Comparison of ENCODE assay signal across 14 cellular contexts in genomic region chr13:30869491-30869890, GRCh38. TPM values are rescaled to one million over a fixed set of nuclear protein-coding genes. Genes with fewer than 3 reads are reported as not detected.
A peak's percentile ranks its signal among the peaks of the same experiment; 100 is the strongest.
DNase-seq lines count a peak whose midpoint lies in the region; ATAC-seq, FAIRE-seq and TF ChIP-seq lines count a peak whose summit lies in the region.
"Had no signal": no experiment of that assay in that cellular context is flagged by ENCODE, and none has a peak within 500 bp of the region (broad histone marks: within the 10 kb centered on the region; RNA-seq: fewer than 3 reads in every experiment).

No MANE protein-coding gene starts in this region.

- peaks cover 65% of the 10 kb centered on the region for H3K4me1 Mint-ChIP-seq in astrocyte (ENCODE audit: low read depth, unreplicated experiment)

- no peaks in the 10 kb centered on the region for H3K36me3 Mint-ChIP-seq in astrocyte (ENCODE audit: low read depth, unreplicated experiment)
- H3K36me3 Mint-ChIP-seq: activated naive CD8-positive, alpha-beta T cell treated with anti-CD3 and anti-CD28 coated beads for 36 hours had no signal

- no peak for FAIRE-seq in astrocyte (lab: Jason Lieb, UNC)

- H3K4me3 ChIP-seq in AG10803 (ENCODE audit: low read length) (peak overlapping the region; percentile 26), astrocyte (ENCODE audit: insufficient read depth, low read depth, low read length) (no peak overlapping the region), heart right ventricle (no peak overlapping the region), rectal smooth muscle tissue (ENCODE audit: low read length) (no peak overlapping the region)
- H3K4me3 ChIP-seq: right lobe of liver had no signal

- 53 to 59% methylated on average over 7 of the region's 7 CpGs for WGBS in heart right ventricle, 2 donors

- peak overlapping the region; percentile 99 for H3K27ac Mint-ChIP-seq in astrocyte (ENCODE audit: unreplicated experiment)
- H3K27ac Mint-ChIP-seq: activated naive CD8-positive, alpha-beta T cell treated with anti-CD3 and anti-CD28 coated beads for 36 hours had no signal

- H3K4me2 ChIP-seq in astrocyte (ENCODE audit: low read length) = peak overlapping the region; percentile 75

- H3K27ac ChIP-seq in astrocyte (ENCODE audit: low read depth, low read length) (peak overlapping the region; percentile 100), heart right ventricle (peak overlapping the region; percentile 34 to 75 (median 60)), rectal smooth muscle tissue (ENCODE audit: low read depth, low read length) (peak overlapping the region; percentile 87)
- H3K27ac ChIP-seq: right lobe of liver had no signal

- peak overlapping the region; percentile 86 for H3K9ac ChIP-seq in astrocyte (ENCODE audit: low read length)
- no peak overlapping the region for H3K9ac ChIP-seq in rectal smooth muscle tissue (ENCODE audit: low read length)

- H3K27me3 ChIP-seq in astrocyte (ENCODE audit: insufficient read depth, low read length) = no peaks in the 10 kb centered on the region
- peaks cover 0 to 7% (median 0%) of the 10 kb centered on the region in 7 donors for H3K27me3 ChIP-seq in heart right ventricle
- H3K27me3 ChIP-seq in rectal smooth muscle tissue (ENCODE audit: control insufficient read depth, insufficient read depth, low read length) = no peaks in the 10 kb centered on the region
- H3K27me3 ChIP-seq: right lobe of liver had no signal

- intact Hi-C loops in heart right ventricle (cut with DNase I) = loop anchor here in 8 of 10 donors (5.0 to 10.0 kb wide), 9 partner anchors 38 to 737 kb away; partner anchors contain the start of genes HMGB1 (in 1 of the 8) and MEDAG (in 1 of the 8)

- no peaks in the 10 kb centered on the region for H3K36me3 ChIP-seq in astrocyte (ENCODE audit: insufficient read depth, low read length)
- no peaks in the 10 kb centered on the region for H3K36me3 ChIP-seq in heart right ventricle
- no peaks in the 10 kb centered on the region for H3K36me3 ChIP-seq in rectal smooth muscle tissue (ENCODE audit: control insufficient read depth, insufficient read depth, low read length)
- H3K36me3 ChIP-seq: right lobe of liver had no signal

- H4K20me1 ChIP-seq in astrocyte (ENCODE audit: insufficient read depth, low read length) = no peaks in the 10 kb centered on the region

- no peaks in the 10 kb centered on the region for H3K9me3 Mint-ChIP-seq in astrocyte (ENCODE audit: unreplicated experiment)
- H3K9me3 Mint-ChIP-seq: activated naive CD8-positive, alpha-beta T cell treated with anti-CD3 and anti-CD28 coated beads for 36 hours had no signal

- DNase-seq in AG10803 (ENCODE audit: low read depth) (peak; percentile 53), astrocyte (ENCODE audit: low read depth) (peak; percentile 52), heart right ventricle (peak in 1 of 2 donors; percentile 61), DMS79 (lab: John Stamatoyannopoulos, UW) (no peak), activated gamma-delta T cell treated with Interleukin-2 at 50 U/mL for 16 hours (no peak)
- DNase-seq: activated naive CD8-positive, alpha-beta T cell treated with anti-CD3 and anti-CD28 coated beads for 36 hours; DMS79 treated with DMSO at 0.1 percent for 48 hours; NCI-H2171; right lobe of liver had no signal

- no peaks in the 10 kb centered on the region for H3K27me3 Mint-ChIP-seq in astrocyte (ENCODE audit: low read depth, unreplicated experiment)

- H3K79me2 ChIP-seq in astrocyte (ENCODE audit: insufficient read depth, low read length) = peaks cover 4% of the 10 kb centered on the region

- H2AFZ ChIP-seq in astrocyte (ENCODE audit: low read depth, low read length) = no peak overlapping the region

- H3K9me3 ChIP-seq in astrocyte (ENCODE audit: insufficient read depth, low read depth, low read length) = no peaks in the 10 kb centered on the region
- no peaks in the 10 kb centered on the region for H3K9me3 ChIP-seq in heart right ventricle
- H3K9me3 ChIP-seq: right lobe of liver had no signal

- TF ChIP-seq CTCF in AG10803 (conservative IDR thresholded peaks at IDR 0.05; ENCODE audit: low read length) (no peak), astrocyte (IDR thresholded peaks at IDR 0.05; ENCODE audit: insufficient read depth, low read depth, low read length) (no peak), heart right ventricle (IDR thresholded peaks at IDR 0.05) (no peak)

- peak in 5 of 8 donors; percentile 21 to 42 (median 34) for ATAC-seq in heart right ventricle
- ATAC-seq in HG02759 (IDR thresholded peaks at IDR 0.05; ENCODE audit: unreplicated experiment) = no peak
- no peak for ATAC-seq in HG03442 (IDR thresholded peaks at IDR 0.05; ENCODE audit: unreplicated experiment)
- ATAC-seq: Panc1 had no signal

- H3K4me3 Mint-ChIP-seq in astrocyte (ENCODE audit: unreplicated experiment) = no peak overlapping the region
- H3K4me3 Mint-ChIP-seq: activated naive CD8-positive, alpha-beta T cell treated with anti-CD3 and anti-CD28 coated beads for 36 hours had no signal

- H3K4me1 ChIP-seq in astrocyte (ENCODE audit: insufficient read depth, low read length) (peaks cover 72% of the 10 kb centered on the region), heart right ventricle (peaks cover 5 to 41% (median 15%) of the 10 kb centered on the region in 9 donors), rectal smooth muscle tissue (ENCODE audit: control insufficient read depth, insufficient read depth, low read length) (peaks cover 31% of the 10 kb centered on the region)

RNA-seq across cellular contexts. Expression of gene MEDAG, which starts 36.6 kb away (rescaled TPM):
- total RNA-seq in astrocyte (1.2 and 1.5 TPM in 2 replicates), heart right ventricle (10 to 100 TPM in 1 of 10 donors, 1 to 10 TPM in 9; 3.2 to 22.1 (median 5.5) TPM)
- polyA plus RNA-seq in heart right ventricle = 10 to 100 TPM in 1 of 2 donors, 1 to 10 TPM in 1; 6.1 to 10.2 TPM
- total RNA-seq: activated naive CD8-positive, alpha-beta T cell treated with anti-CD3 and anti-CD28 coated beads for 36 hours; mononuclear cell had no signal

Comparison
In these comparisons a context has a peak if more than half of its experiments do, and no peak if none do; other contexts are left out.
1. DNase-seq: peak in AG10803 (single experiment) and astrocyte (single experiment); none in DMS79 (single experiment) and activated gamma-delta T cell treated with Interleukin-2 at 50 U/mL for 16 hours (single experiment).
2. ATAC-seq: peak in heart right ventricle (5 of 8); none in HG02759 (single experiment) and HG03442 (single experiment).
3. Peak in every context shown above with its lines, with median percentiles within 50 percentile points of each other: H3K27ac ChIP-seq.